8 cellular contexts compared by ENCODE assay signal in genomic region chr10:11875499-11876281, GRCh38. TPM values are rescaled to one million over a fixed set of nuclear protein-coding genes. Genes with fewer than 3 reads are reported as not detected.
DNase-seq lines count a peak whose midpoint lies in the region; ATAC-seq, FAIRE-seq and TF ChIP-seq lines count a peak whose summit lies in the region.

No MANE protein-coding gene starts in this region.

- DNase-seq in HPDE6-E6E7 (ENCODE audit: extremely low spot score) = peak; percentile 63
- DNase-seq in bronchial epithelial cell (ENCODE audit: low read depth) = peak; percentile 94
- peak; percentile 92 for DNase-seq in kidney epithelial cell (ENCODE audit: low read depth)
- DNase-seq in thoracic aorta (ENCODE audit: low spot score) = peak; percentile 9
- no peak for DNase-seq in COR-L47 (lab: John Stamatoyannopoulos, UW)
- no peak for DNase-seq in activated CD4-positive, alpha-beta T cell treated with anti-CD3 and anti-CD28 coated beads for 4 hours

- H3K4me1 ChIP-seq in thoracic aorta (ENCODE audit: control insufficient read depth in 1 of 2, low read depth in 2 of 2) = peaks cover 0 to 23% of the 10 kb centered on the region in 2 donors

- no peaks in the 10 kb centered on the region for H3K9me3 ChIP-seq in thoracic aorta

- no peak for FAIRE-seq in bronchial epithelial cell (lab: Jason Lieb, UNC)

- no peak for TF ChIP-seq CTCF in bronchial epithelial cell (IDR thresholded peaks at IDR 0.05; ENCODE audit: insufficient read depth, low read length, severe bottlenecking)
- no peak for TF ChIP-seq CTCF in kidney epithelial cell (IDR thresholded peaks at IDR 0.05; ENCODE audit: insufficient read depth, low read length, poor library complexity, severe bottlenecking)
- no peak for TF ChIP-seq CTCF in thoracic aorta (IDR thresholded peaks at IDR 0.05)

- H3K36me3 ChIP-seq in bronchial epithelial cell (ENCODE audit: control insufficient read depth, insufficient read depth, low read length) (peaks cover 1% of the 10 kb centered on the region), kidney epithelial cell (ENCODE audit: control insufficient read depth, insufficient read depth, low read length) (peaks cover 1% of the 10 kb centered on the region), thoracic aorta (no peaks in the 10 kb centered on the region)

- H3K27me3 ChIP-seq in bronchial epithelial cell (ENCODE audit: control insufficient read depth, insufficient read depth, low read length) (no peaks in the 10 kb centered on the region), kidney epithelial cell (ENCODE audit: control insufficient read depth, insufficient read depth, low read length) (no peaks in the 10 kb centered on the region), thoracic aorta (replicated peaks; ENCODE audit: insufficient read depth) (no peaks in the 10 kb centered on the region)

- H3K4me3 ChIP-seq in bronchial epithelial cell (ENCODE audit: low read depth, low read length) (no peak overlapping the region), kidney epithelial cell (ENCODE audit: low read depth, low read length) (no peak overlapping the region), thoracic aorta (no peak overlapping the region)

- no peak overlapping the region for H3K27ac ChIP-seq in thoracic aorta

- ATAC-seq in thoracic aorta (ENCODE audit: insufficient number of reproducible peaks, low FRiP score, low read depth) = peak; percentile 51
- ATAC-seq in GM21529 (IDR thresholded peaks at IDR 0.05; ENCODE audit: unreplicated experiment) = no peak
- ATAC-seq in GM18873 (IDR thresholded peaks at IDR 0.05; ENCODE audit: low FRiP score, unreplicated experiment) = no peak

RNA-seq across cellular contexts. Expression of gene PROSER2, which starts 52.5 kb away (rescaled TPM):
- total RNA-seq in bronchial epithelial cell (20.8 and 27.8 TPM in 2 replicates), kidney epithelial cell (47.6 and 58.8 TPM in 2 replicates), thoracic aorta (1 to 10 TPM; 6.2 to 9.5 TPM)

Comparison
In these comparisons a context has a peak if more than half of its experiments do, and no peak if none do; other contexts are left out.
1. DNase-seq: peak in HPDE6-E6E7 (single experiment), bronchial epithelial cell (single experiment), kidney epithelial cell (single experiment) and thoracic aorta (single experiment); none in COR-L47 (single experiment) and activated CD4-positive, alpha-beta T cell treated with anti-CD3 and anti-CD28 coated beads for 4 hours (0 of 2).